ENCODE assay signal across 12 cellular contexts in genomic region chr1:32715901-32716311, GRCh38. TPM values are rescaled to one million over a fixed set of nuclear protein-coding genes. Genes with fewer than 3 reads are reported as not detected.
DNase-seq lines count a peak whose midpoint lies in the region; ATAC-seq and TF ChIP-seq lines count a peak whose summit lies in the region.
"Had no signal": no experiment of that assay in that cellular context is flagged by ENCODE, and none has a peak within 500 bp of the region (broad histone marks: within the 10 kb centered on the region; RNA-seq: fewer than 3 reads in every experiment).

No MANE protein-coding gene starts in this region.

- no peaks in the 10 kb centered on the region for H3K9me3 Mint-ChIP-seq in Calu3 (ENCODE audit: low read depth, unreplicated experiment)
- H3K9me3 Mint-ChIP-seq: central memory CD8-positive, alpha-beta T cell; T-helper 1 cell treated with Interleukin-12 subunit alpha and Interleukin-12 subunit beta and Interleukin-4 antibody, amounts not matched to agents 30 μg/mL and 1 μg/mL, for 36 hours had no signal

- peak overlapping the region; percentile 75 for H3K27ac Mint-ChIP-seq in Calu3 (ENCODE audit: unreplicated experiment)
- H3K27ac Mint-ChIP-seq: T-helper 1 cell treated with Interleukin-12 subunit alpha and Interleukin-12 subunit beta and Interleukin-4 antibody, amounts not matched to agents 30 μg/mL and 1 μg/mL, for 36 hours had no signal

- intact Hi-C loops in Calu3 (cut with micrococcal nuclease; ENCODE audit: unreplicated experiment) (no loop called here), PC-9 (cut with micrococcal nuclease; ENCODE audit: unreplicated experiment) (loop anchor here (1.0 to 10.0 kb wide), 4 partner anchors 25 to 369 kb away; partner anchors contain the start of gene AZIN2)

- H3K4me3 ChIP-seq in PC-9 (no peak overlapping the region), trophoblast cell (ENCODE audit: low read depth, low read length) (no peak overlapping the region)
- H3K4me3 ChIP-seq: heart right ventricle had no signal

- peaks cover 36% of the 10 kb centered on the region for H3F3A ChIP-seq in PC-9 (ENCODE audit: insufficient read depth, low read depth)

- H3K9ac ChIP-seq in trophoblast cell (ENCODE audit: low read length), result no peak overlapping the region

- no peak overlapping the region for H3K14ac ChIP-seq in trophoblast cell (ENCODE audit: low read length)

- no peaks in the 10 kb centered on the region for H3K9me2 ChIP-seq in PC-9 (ENCODE audit: insufficient read depth)

- peak overlapping the region; percentile 10 for H4K12ac ChIP-seq in trophoblast cell (ENCODE audit: low read depth, low read length)

- ATAC-seq in esophagus mucosa (peak; percentile 74), GM21619 (IDR thresholded peaks at IDR 0.05; ENCODE audit: unreplicated experiment) (no peak)

- H3K79me2 ChIP-seq in PC-9 (ENCODE audit: low read depth) (no peaks in the 10 kb centered on the region), trophoblast cell (ENCODE audit: control insufficient read depth, insufficient read depth, low read length, poor library complexity) (no peaks in the 10 kb centered on the region)

- TF ChIP-seq CTCF in Calu3 (IDR thresholded peaks at IDR 0.05; ENCODE audit: unreplicated experiment) (no peak), PC-9 (conservative IDR thresholded peaks at IDR 0.05) (no peak)

- H4K91ac ChIP-seq in trophoblast cell (ENCODE audit: low read depth, low read length), result peak overlapping the region; percentile 32

- peak overlapping the region; percentile 43 for H4K8ac ChIP-seq in trophoblast cell (ENCODE audit: low read depth, low read length)

- H3K4me3 Mint-ChIP-seq in Calu3 (ENCODE audit: low read depth, unreplicated experiment), result no peak overlapping the region
- H3K4me3 Mint-ChIP-seq: central memory CD8-positive, alpha-beta T cell; T-helper 1 cell treated with Interleukin-12 subunit alpha and Interleukin-12 subunit beta and Interleukin-4 antibody, amounts not matched to agents 30 μg/mL and 1 μg/mL, for 36 hours had no signal

- H3K27ac ChIP-seq in PC-9 (peak overlapping the region; percentile 83), trophoblast cell (ENCODE audit: low read depth, low read length) (no peak overlapping the region)
- H3K27ac ChIP-seq: heart right ventricle had no signal

- H2BK120ac ChIP-seq in trophoblast cell (ENCODE audit: insufficient read depth, low read length, poor library complexity), result peak overlapping the region; percentile 4

- peak overlapping the region; percentile 23 for H2BK12ac ChIP-seq in trophoblast cell (ENCODE audit: low read length)

- peaks cover 8% of the 10 kb centered on the region for H3K36me3 Mint-ChIP-seq in Calu3 (ENCODE audit: insufficient read depth, unreplicated experiment)

- no peak overlapping the region for H3K18ac ChIP-seq in trophoblast cell (ENCODE audit: low read length)

- CTCF ChIA-PET in Calu3 (lab: Charles Lee) (interaction anchor here (1.0 to 1.9 kb wide), 2 partner anchors 38 to 57 kb away, joined by 6 to 7 read pairs; no protein-coding TSS in a partner anchor), PC-9 (lab: Charles Lee) (interaction anchor here (0.7 kb wide), 1 partner anchor 9 kb away, joined by 3 read pairs; no protein-coding TSS in a partner anchor)

- H3K4me2 ChIP-seq in PC-9 (peak overlapping the region; percentile 85), trophoblast cell (ENCODE audit: low read length) (no peak overlapping the region)

- H2BK5ac ChIP-seq in trophoblast cell (ENCODE audit: low read depth, low read length, poor library complexity), result no peak overlapping the region

- no peak overlapping the region for H3K4ac ChIP-seq in trophoblast cell (ENCODE audit: low read depth, low read length)

- BruUV-seq in Calu3 (replicated peaks; lab: Mats Ljungman, UMichigan) (no TSS peak), PC-9 (replicated peaks; lab: Mats Ljungman, UMichigan) (no TSS peak)

- DNase-seq in Calu3 (no peak), PC-9 (peak; percentile 54 to 84), trophoblast cell (peak; percentile 10 to 40), D341Med (ENCODE audit: low spot score) (no peak), midbrain (lab: John Stamatoyannopoulos, UW) (no peak)
- DNase-seq in stimulated activated CD4-positive, alpha-beta T cell treated with anti-CD3 and anti-CD28 coated beads, Interleukin-1b, Interleukin-23, amount 100 ng/mL, for 48 hours, result no peak

- H3K27me3 Mint-ChIP-seq in Calu3 (ENCODE audit: unreplicated experiment), result no peaks in the 10 kb centered on the region

- H2AFZ ChIP-seq in PC-9, result no peak overlapping the region
- H2AFZ ChIP-seq in trophoblast cell (ENCODE audit: insufficient read depth, low read length, poor library complexity), result no peak overlapping the region

- no CpG with 5 or more reads among the region's 4 CpGs for WGBS in trophoblast cell (ENCODE audit: extremely low coverage, insufficient coverage, insufficient read length)

- no peak overlapping the region for H3K23ac ChIP-seq in trophoblast cell (ENCODE audit: low read length)

- H3K79me1 ChIP-seq in trophoblast cell (ENCODE audit: low read length), result peaks cover 2% of the 10 kb centered on the region

- peaks cover 21% of the 10 kb centered on the region for H3K4me1 Mint-ChIP-seq in Calu3 (ENCODE audit: low read depth, unreplicated experiment)

- H3K27me3 ChIP-seq in PC-9 (ENCODE audit: insufficient read depth, low read depth), result no peaks in the 10 kb centered on the region
- H3K27me3 ChIP-seq in trophoblast cell (ENCODE audit: insufficient read depth, low read length), result no peaks in the 10 kb centered on the region
- H3K27me3 ChIP-seq: heart right ventricle had no signal

- H3K36me3 ChIP-seq in PC-9 (ENCODE audit: low read depth) (no peaks in the 10 kb centered on the region), trophoblast cell (ENCODE audit: control insufficient read depth in 1 of 2, insufficient read depth in 2 of 2, low read length in 2 of 2) (no peaks in the 10 kb centered on the region)
- H3K36me3 ChIP-seq: heart right ventricle had no signal

- POLR2A ChIA-PET in PC-9 (lab: Charles Lee; ENCODE audit: unreplicated experiment), result no interaction called here

- no peaks in the 10 kb centered on the region for H4K20me1 ChIP-seq in PC-9 (ENCODE audit: insufficient read depth)

- H3K9me3 ChIP-seq in PC-9 (ENCODE audit: insufficient read depth, low read depth) (no peaks in the 10 kb centered on the region), trophoblast cell (ENCODE audit: insufficient read depth, low read depth, low read length) (no peaks in the 10 kb centered on the region)
- H3K9me3 ChIP-seq: heart right ventricle had no signal

- H3K4me1 ChIP-seq in PC-9 (replicated peaks; ENCODE audit: insufficient read depth) (peaks cover 44% of the 10 kb centered on the region), trophoblast cell (ENCODE audit: control insufficient read depth in 1 of 2, insufficient read depth in 2 of 2, low read length in 2 of 2) (peaks cover 6 to 8% of the 10 kb centered on the region in 2 experiments)

- H2AK5ac ChIP-seq in trophoblast cell (ENCODE audit: low read length), result no peak overlapping the region

RNA-seq across cellular contexts. Expression of gene SYNC, which starts 13.3 kb away (rescaled TPM):
- total RNA-seq in Calu3 (2022) (0.19 and 0.51 TPM in 2 replicates), PC-9 (2021) (2.1 and 2.8 TPM in 2 replicates), esophagus mucosa (5.0 TPM)
- 2.2 and 2.3 TPM in 2 replicates for polyA plus RNA-seq in trophoblast cell (2013)
- polyA plus RNA-seq: neural cell had no signal

Comparison
In these comparisons a context has a peak if more than half of its experiments do, and no peak if none do; other contexts are left out.
1. DNase-seq: peak in PC-9 (2 of 2) and trophoblast cell (2 of 2); none in Calu3 (single experiment), D341Med (single experiment), stimulated activated CD4-positive, alpha-beta T cell treated with anti-CD3 and anti-CD28 coated beads, Interleukin-1b, Interleukin-23, amount 100 ng/mL, for 48 hours (single experiment) and midbrain (single experiment).